ENCODE assay signal across 8 cellular contexts in genomic region chr12:11651785-11652184, GRCh38. TPM values are rescaled to one million over a fixed set of nuclear protein-coding genes. Genes with fewer than 3 reads are reported as not detected.
DNase-seq lines count a peak whose midpoint lies in the region; TF ChIP-seq lines count a peak whose summit lies in the region.

No MANE protein-coding gene starts in this region.

- no peak for DNase-seq in AG09309 (ENCODE audit: low read depth)
- DNase-seq in HT1080 (ENCODE audit: low read depth), result peak; percentile 36
- DNase-seq in adipocyte (ENCODE audit: low read depth), result peak; percentile 55
- DNase-seq in kidney epithelial cell (ENCODE audit: low read depth), result no peak
- no peak for DNase-seq in testis
- DNase-seq in SK-N-DZ (ENCODE audit: low spot score), result no peak
- no peak for DNase-seq in HPDE6-E6E7 (ENCODE audit: extremely low spot score)
- DNase-seq in ACHN, result no peak

- H3K4me3 ChIP-seq in AG09309 (ENCODE audit: control insufficient read depth, low read depth, low read length) (peak overlapping the region; percentile 71), adipocyte (ENCODE audit: low read length) (peak overlapping the region; percentile 83), kidney epithelial cell (ENCODE audit: low read depth, low read length) (peak overlapping the region; percentile 91), testis (peak overlapping the region in 1 of 2 donors; percentile 1)

- H3K36me3 ChIP-seq in adipocyte (ENCODE audit: control insufficient read depth, insufficient read depth, low read length, severe bottlenecking), result no peaks in the 10 kb centered on the region
- H3K36me3 ChIP-seq in kidney epithelial cell (ENCODE audit: control insufficient read depth, insufficient read depth, low read length), result no peaks in the 10 kb centered on the region
- no peaks in the 10 kb centered on the region for H3K36me3 ChIP-seq in testis (ENCODE audit: low read depth, missing control alignments)

- no peak for TF ChIP-seq POLR2A in testis (IDR thresholded peaks at IDR 0.05)

- WGBS in testis, 2 donors, result 10 to 12% methylated on average over 6 of the region's 6 CpGs

- peak overlapping the region; percentile 94 for H3K9ac ChIP-seq in adipocyte (ENCODE audit: low read length)

- peak overlapping the region; percentile 60 to 97 for H3K27ac ChIP-seq in testis

- intact Hi-C loops in testis (cut with DNase I; ENCODE audit: low total_unique reads), result no loop called here

- TF ChIP-seq CTCF in AG09309 (IDR thresholded peaks at IDR 0.05; ENCODE audit: control insufficient read depth, insufficient read depth, low read depth, low read length, missing control alignments) (no peak), kidney epithelial cell (IDR thresholded peaks at IDR 0.05; ENCODE audit: insufficient read depth, low read length, poor library complexity, severe bottlenecking) (no peak), testis (IDR thresholded peaks at IDR 0.05) (no peak)

- H3K4me1 ChIP-seq in adipocyte (ENCODE audit: control insufficient read depth, insufficient read depth, low read length), result peaks cover 27% of the 10 kb centered on the region
- peaks cover 22% of the 10 kb centered on the region for H3K4me1 ChIP-seq in testis

- H3K27me3 ChIP-seq in adipocyte (replicated peaks; ENCODE audit: control insufficient read depth, insufficient read depth, low read length) (no peaks in the 10 kb centered on the region), kidney epithelial cell (ENCODE audit: control insufficient read depth, insufficient read depth, low read length) (no peaks in the 10 kb centered on the region), testis (no peaks in the 10 kb centered on the region)

- H3K9me3 ChIP-seq in adipocyte (ENCODE audit: control insufficient read depth, low read length) (no peaks in the 10 kb centered on the region), testis (no peaks in the 10 kb centered on the region)

- in situ Hi-C loops in ACHN (cut with HindIII; ENCODE audit: low pct_ligation_motif_present, low pct_unique_long_range_greater_than_20kb, low sequenced_read_pairs), result no loop called here

RNA-seq across cellular contexts. Expression of gene ETV6, which starts 2.3 kb away (rescaled TPM):
- 7.6 and 12.4 TPM in 2 replicates for total RNA-seq in HT1080 (2014; rRNA removed; shearing (Covaris generic))
- 13.4 and 17.9 TPM in 2 replicates for polyA plus RNA-seq in HT1080 (2015; cell fraction: cytosol; rRNA removed)
- 20.1 and 22.0 TPM in 2 replicates for polyA plus RNA-seq in HT1080 (2015; cell fraction: nucleus; rRNA removed)
- total RNA-seq in kidney epithelial cell (17.6 and 21.7 TPM in 2 replicates), testis (10 to 100 TPM; 16.3 to 20.9 TPM)
- polyA plus RNA-seq in testis (ENCODE audit: insufficient read depth, low read depth, low replicate concordance), result 7.8 TPM
- 2.1 and 2.5 TPM in 2 replicates for polyA plus RNA-seq in SK-N-DZ (2014; cell fraction: cytosol; rRNA removed)
- 1.8 and 4.9 TPM in 2 replicates for polyA plus RNA-seq in SK-N-DZ (2014; cell fraction: nucleus; rRNA removed)

Comparison
In these comparisons a context has a peak if more than half of its experiments do, and no peak if none do; other contexts are left out.
1. DNase-seq: peak in HT1080 (single experiment) and adipocyte (single experiment); none in AG09309 (single experiment), kidney epithelial cell (single experiment), testis (single experiment), SK-N-DZ (single experiment), HPDE6-E6E7 (single experiment) and ACHN (single experiment).